22 cellular contexts compared by ENCODE assay signal in the genomic region with DNA sequence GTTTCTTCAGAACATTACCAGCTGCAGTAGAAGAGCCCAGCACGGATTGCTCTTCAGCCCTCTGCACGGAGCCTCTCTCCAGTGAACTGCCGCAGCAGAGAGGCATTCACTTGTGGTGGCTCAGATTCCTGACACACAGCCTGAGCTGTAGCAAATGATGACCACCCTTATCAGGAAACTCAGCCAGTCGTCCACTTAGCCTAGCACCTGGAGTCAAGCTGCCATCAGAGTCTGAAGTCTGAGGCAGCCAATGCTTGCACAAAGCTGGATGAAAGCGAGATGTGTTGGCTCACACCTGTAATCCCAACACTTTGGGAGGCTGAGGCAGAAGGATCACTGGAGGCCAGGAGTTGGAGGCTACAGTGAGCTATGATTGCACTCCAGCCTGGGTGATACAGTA. TPM values are rescaled to one million over a fixed set of nuclear protein-coding genes. Genes with fewer than 3 reads are reported as not detected.
A peak's percentile ranks its signal among the peaks of the same experiment; 100 is the strongest.
DNase-seq lines count a peak whose midpoint lies in the region; ATAC-seq, FAIRE-seq and TF ChIP-seq lines count a peak whose summit lies in the region.
"Had no signal": no experiment of that assay in that cellular context is flagged by ENCODE, and none has a peak within 500 bp of the region (broad histone marks: within the 10 kb centered on the region; RNA-seq: fewer than 3 reads in every experiment).

No MANE protein-coding gene starts in this region.

- H3K4me1 ChIP-seq in CD4-positive, CD25-positive, alpha-beta regulatory T cell (ENCODE audit: control insufficient read depth, insufficient read depth, low read length, poor library complexity, severe bottlenecking), result no peaks in the 10 kb centered on the region
- no peaks in the 10 kb centered on the region for H3K4me1 ChIP-seq in GM12878 (ENCODE audit: control insufficient read depth, insufficient read depth, low read length)
- H3K4me1 ChIP-seq in naive thymus-derived CD4-positive, alpha-beta T cell (ENCODE audit: control insufficient read depth in 2 of 2, insufficient read depth in 2 of 2, low read length in 2 of 2), result no peaks in the 10 kb centered on the region
- no peaks in the 10 kb centered on the region for H3K4me1 ChIP-seq in colonic mucosa

- intact Hi-C loops in GM12878 (cut with micrococcal nuclease; ENCODE audit: unreplicated experiment), result no loop called here
- intact Hi-C loops in naive thymus-derived CD4-positive, alpha-beta T cell (cut with micrococcal nuclease), result no loop called here
- intact Hi-C loops in colonic mucosa (cut with DNase I), result no loop called here

- in situ Hi-C loops in GM12878 (cut with MboI), result no loop called here

- H3K27me3 Mint-ChIP-seq in activated naive CD4-positive, alpha-beta T cell treated with anti-CD3 and anti-CD28 coated beads, Interleukin-2, amount 50 U/mL, for 24 hours, result no peaks in the 10 kb centered on the region
- H3K27me3 Mint-ChIP-seq in activated naive CD4-positive, alpha-beta T cell treated with anti-CD3 and anti-CD28 coated beads, Interleukin-2, amount 10 ng/mL, durations not matched to agents 7 days and 5 days, result no peaks in the 10 kb centered on the region
- H3K27me3 Mint-ChIP-seq in CD4-positive, CD25-positive, alpha-beta regulatory T cell, result no peaks in the 10 kb centered on the region
- no peaks in the 10 kb centered on the region for H3K27me3 Mint-ChIP-seq in naive thymus-derived CD4-positive, alpha-beta T cell
- H3K27me3 Mint-ChIP-seq: CD8-positive, alpha-beta memory T cell had no signal

- H3K9me3 Mint-ChIP-seq in activated naive CD4-positive, alpha-beta T cell treated with anti-CD3 and anti-CD28 coated beads, Interleukin-2, amount 50 U/mL, for 24 hours, result no peaks in the 10 kb centered on the region
- no peaks in the 10 kb centered on the region for H3K9me3 Mint-ChIP-seq in activated naive CD4-positive, alpha-beta T cell treated with anti-CD3 and anti-CD28 coated beads, Interleukin-2, amount 10 ng/mL, durations not matched to agents 7 days and 5 days
- H3K9me3 Mint-ChIP-seq in CD4-positive, CD25-positive, alpha-beta regulatory T cell, result no peaks in the 10 kb centered on the region
- H3K9me3 Mint-ChIP-seq in naive thymus-derived CD4-positive, alpha-beta T cell, result peaks cover 0 to 1% (median 0%) of the 10 kb centered on the region in 11 donors
- H3K9me3 Mint-ChIP-seq: CD14-positive monocyte; CD8-positive, alpha-beta memory T cell; H9 had no signal

- no peak overlapping the region for H3K4me3 Mint-ChIP-seq in activated naive CD4-positive, alpha-beta T cell treated with anti-CD3 and anti-CD28 coated beads, Interleukin-2, amount 50 U/mL, for 24 hours
- H3K4me3 Mint-ChIP-seq in activated naive CD4-positive, alpha-beta T cell treated with anti-CD3 and anti-CD28 coated beads, Interleukin-2, amount 10 ng/mL, durations not matched to agents 7 days and 5 days, result no peak overlapping the region
- H3K4me3 Mint-ChIP-seq in CD4-positive, CD25-positive, alpha-beta regulatory T cell, result no peak overlapping the region
- no peak overlapping the region for H3K4me3 Mint-ChIP-seq in naive thymus-derived CD4-positive, alpha-beta T cell
- H3K4me3 Mint-ChIP-seq: CD14-positive monocyte; CD8-positive, alpha-beta memory T cell; H9 had no signal

- peaks cover 57% of the 10 kb centered on the region for H3K36me3 ChIP-seq in CD4-positive, CD25-positive, alpha-beta regulatory T cell (ENCODE audit: control insufficient read depth, insufficient read depth, low read length)
- H3K36me3 ChIP-seq in GM12878 (ENCODE audit: control insufficient read depth in 2 of 2, insufficient read depth in 2 of 2, low read length in 1 of 2) (peaks cover 31 to 34% of the 10 kb centered on the region in 2 experiments), colonic mucosa (peaks cover 15% of the 10 kb centered on the region)
- H3K36me3 ChIP-seq in naive thymus-derived CD4-positive, alpha-beta T cell (ENCODE audit: control insufficient read depth in 2 of 3, insufficient read depth in 3 of 3, low read length in 3 of 3), result peaks cover 29 to 53% (median 42%) of the 10 kb centered on the region in 3 experiments

- no peak for TF ChIP-seq RAD21 in GM12878 (IDR thresholded peaks at IDR 0.05; ENCODE audit: insufficient read depth, low read depth, low read length)

- no peak for DNase-seq in activated naive CD4-positive, alpha-beta T cell treated with anti-CD3 and anti-CD28 coated beads, Interleukin-2, amount 10 ng/mL, durations not matched to agents 7 days and 5 days
- DNase-seq in CD4-positive, CD25-positive, alpha-beta regulatory T cell, result no peak
- DNase-seq in GM12878 (ENCODE audit: low read depth, low spot score) (no peak), activated gamma-delta T cell treated with Interleukin-2 at 50 U/mL for 16 hours (no peak), cerebellum (ENCODE audit: low spot score) (no peak), colonic mucosa (no peak)
- DNase-seq in naive thymus-derived CD4-positive, alpha-beta T cell, result no peak
- DNase-seq: 8988T; Caco-2; CD8-positive, alpha-beta memory T cell; DMS153; DMS79; GDM1; GOT3; H9 had no signal

- no peak overlapping the region for H3K27ac ChIP-seq in CD4-positive, CD25-positive, alpha-beta regulatory T cell (ENCODE audit: insufficient read depth, low read length, poor library complexity, severe bottlenecking)
- H3K27ac ChIP-seq in GM12878 (ENCODE audit: control insufficient read depth, insufficient read depth) (no peak overlapping the region), colonic mucosa (no peak overlapping the region)
- H3K27ac ChIP-seq in naive thymus-derived CD4-positive, alpha-beta T cell (ENCODE audit: low read depth, low read length), result no peak overlapping the region
- H3K27ac ChIP-seq: BLaER1 had no signal

- H3K9ac ChIP-seq in GM12878 (ENCODE audit: control insufficient read depth, insufficient read depth, low read length) (no peak overlapping the region), colonic mucosa (ENCODE audit: low read depth in 2 of 2, low read length in 2 of 2) (no peak overlapping the region)
- H3K9ac ChIP-seq: BLaER1 had no signal

- CTCF ChIA-PET in activated naive CD4-positive, alpha-beta T cell treated with anti-CD3 and anti-CD28 coated beads, Interleukin-2, amount 10 ng/mL, durations not matched to agents 7 days and 5 days (lab: Charles Lee), result interaction anchor here (0.9 to 1.6 kb wide), 2 partner anchors 10 to 76 kb away, joined by 3 to 5 read pairs; no protein-coding TSS in a partner anchor
- CTCF ChIA-PET in GM12878 (lab: Yijun Ruan, JAX), result interaction anchor here (0.7 kb wide), 1 partner anchor 306 kb away, joined by 3 read pairs; no protein-coding TSS in a partner anchor
- CTCF ChIA-PET in naive thymus-derived CD4-positive, alpha-beta T cell (lab: Charles Lee), result no interaction called here

- no peaks in the 10 kb centered on the region for H3K9me3 ChIP-seq in CD4-positive, CD25-positive, alpha-beta regulatory T cell (ENCODE audit: control insufficient read depth in 2 of 2, low read length in 2 of 2)
- H3K9me3 ChIP-seq in GM12878 (replicated peaks; ENCODE audit: control insufficient read depth, insufficient read depth, low read length) (no peaks in the 10 kb centered on the region), colonic mucosa (no peaks in the 10 kb centered on the region)
- H3K9me3 ChIP-seq in naive thymus-derived CD4-positive, alpha-beta T cell (ENCODE audit: control insufficient read depth in 2 of 3, low read length in 3 of 3), result no peaks in the 10 kb centered on the region
- H3K9me3 ChIP-seq: BLaER1, Caco-2 had no signal

- no peak overlapping the region for H3K4me3 ChIP-seq in CD4-positive, CD25-positive, alpha-beta regulatory T cell (ENCODE audit: low read depth, low read length)
- H3K4me3 ChIP-seq in GM12878, result no peak overlapping the region
- H3K4me3 ChIP-seq in naive thymus-derived CD4-positive, alpha-beta T cell (ENCODE audit: low read length), result no peak overlapping the region
- H3K4me3 ChIP-seq in colonic mucosa, result no peak overlapping the region
- H3K4me3 ChIP-seq: BLaER1 had no signal

- H3K27me3 ChIP-seq in CD4-positive, CD25-positive, alpha-beta regulatory T cell (ENCODE audit: control insufficient read depth, insufficient read depth, low read length), result no peaks in the 10 kb centered on the region
- H3K27me3 ChIP-seq in GM12878 (replicated peaks in 1 of 2; ENCODE audit: control insufficient read depth in 2 of 2, insufficient read depth in 2 of 2, low read length in 1 of 2) (no peaks in the 10 kb centered on the region), colonic mucosa (no peaks in the 10 kb centered on the region)
- no peaks in the 10 kb centered on the region for H3K27me3 ChIP-seq in naive thymus-derived CD4-positive, alpha-beta T cell (ENCODE audit: control insufficient read depth in 2 of 2, insufficient read depth in 2 of 2, low read length in 2 of 2)
- H3K27me3 ChIP-seq: BLaER1 had no signal

- no peak overlapping the region for H3K4me2 ChIP-seq in GM12878 (ENCODE audit: control insufficient read depth, insufficient read depth)
- H3K4me2 ChIP-seq: BLaER1 had no signal

- POLR2A ChIA-PET in GM12878 (lab: Charles Lee), result no interaction called here
- POLR2A ChIA-PET in naive thymus-derived CD4-positive, alpha-beta T cell (lab: Charles Lee), result interaction anchor here (0.6 to 0.8 kb wide), 2 partner anchors 38 to 120 kb away, joined by 3 read pairs; no protein-coding TSS in a partner anchor

- FAIRE-seq in GM12878 (lab: Jason Lieb, UNC), result no peak
- FAIRE-seq: D721Med had no signal

- no TSS peak for BruUV-seq in GM12878 (replicated peaks; lab: Mats Ljungman, UMichigan)

- no peak overlapping the region for H2AFZ ChIP-seq in GM12878 (ENCODE audit: control insufficient read depth, low read depth, low read length)

- peak; percentile 11; the same call in 1 of the 2 replicates for TF ChIP-seq POLR2A in GM12878 (IDR thresholded peaks at IDR 0.05; ENCODE audit: low read depth, low read length)

- ATAC-seq in CD4-positive, CD25-positive, alpha-beta regulatory T cell (ENCODE audit: low read depth in 2 of 2), result no peak
- no peak for ATAC-seq in GM12878
- ATAC-seq in naive thymus-derived CD4-positive, alpha-beta T cell, result no peak

- TF ChIP-seq CTCF in GM12878 (IDR thresholded peaks at IDR 0.05 in 2 of 3, conservative IDR thresholded peaks at IDR 0.05 in 1 of 3; ENCODE audit: control insufficient read depth in 2 of 3, extremely low read depth in 1 of 3, insufficient read depth in 1 of 3, low read depth in 3 of 3, low read length in 3 of 3) (no peak), colonic mucosa (IDR thresholded peaks at IDR 0.05) (no peak)

- RAD21 ChIA-PET in GM12878 (lab: Charles Lee; ENCODE audit: unreplicated experiment), result no interaction called here

- peak overlapping the region; percentile 23 for H3K27ac Mint-ChIP-seq in activated naive CD4-positive, alpha-beta T cell treated with anti-CD3 and anti-CD28 coated beads, Interleukin-2, amount 50 U/mL, for 24 hours
- H3K27ac Mint-ChIP-seq in activated naive CD4-positive, alpha-beta T cell treated with anti-CD3 and anti-CD28 coated beads, Interleukin-2, amount 10 ng/mL, durations not matched to agents 7 days and 5 days, result no peak overlapping the region
- peak overlapping the region in 2 of 3 donors; percentile 52 to 77 for H3K27ac Mint-ChIP-seq in CD4-positive, CD25-positive, alpha-beta regulatory T cell
- peak overlapping the region in 6 of 9 donors; percentile 0 to 83 (median 40) for H3K27ac Mint-ChIP-seq in naive thymus-derived CD4-positive, alpha-beta T cell

- H3K4me1 Mint-ChIP-seq in activated naive CD4-positive, alpha-beta T cell treated with anti-CD3 and anti-CD28 coated beads, Interleukin-2, amount 50 U/mL, for 24 hours, result no peaks in the 10 kb centered on the region
- no peaks in the 10 kb centered on the region for H3K4me1 Mint-ChIP-seq in activated naive CD4-positive, alpha-beta T cell treated with anti-CD3 and anti-CD28 coated beads, Interleukin-2, amount 10 ng/mL, durations not matched to agents 7 days and 5 days
- peaks cover 0 to 5% (median 4%) of the 10 kb centered on the region in 4 donors for H3K4me1 Mint-ChIP-seq in CD4-positive, CD25-positive, alpha-beta regulatory T cell
- H3K4me1 Mint-ChIP-seq in naive thymus-derived CD4-positive, alpha-beta T cell, result peaks cover 0 to 14% (median 1%) of the 10 kb centered on the region in 7 donors
- H3K4me1 Mint-ChIP-seq: CD14-positive monocyte had no signal

- SMC1A ChIA-PET in GM12878 (lab: Charles Lee; ENCODE audit: uncharacterized antibody, unreplicated experiment), result no interaction called here

- peaks cover 15% of the 10 kb centered on the region for H3K36me3 Mint-ChIP-seq in activated naive CD4-positive, alpha-beta T cell treated with anti-CD3 and anti-CD28 coated beads, Interleukin-2, amount 50 U/mL, for 24 hours
- H3K36me3 Mint-ChIP-seq in activated naive CD4-positive, alpha-beta T cell treated with anti-CD3 and anti-CD28 coated beads, Interleukin-2, amount 10 ng/mL, durations not matched to agents 7 days and 5 days, result peaks cover 56% of the 10 kb centered on the region
- H3K36me3 Mint-ChIP-seq in CD4-positive, CD25-positive, alpha-beta regulatory T cell, result peaks cover 39% of the 10 kb centered on the region
- H3K36me3 Mint-ChIP-seq in naive thymus-derived CD4-positive, alpha-beta T cell, result peaks cover 20 to 58% (median 24%) of the 10 kb centered on the region in 5 donors

- H4K20me1 ChIP-seq in GM12878 (ENCODE audit: control insufficient read depth, insufficient read depth), result no peaks in the 10 kb centered on the region
- H4K20me1 ChIP-seq: BLaER1 had no signal

- TF ChIP-seq EP300 in GM12878 (IDR thresholded peaks at IDR 0.05; ENCODE audit: borderline replicate concordance in 1 of 2, control insufficient read depth in 1 of 2, low read depth in 2 of 2, low read length in 2 of 2), result no peak

- H3K79me2 ChIP-seq in GM12878 (ENCODE audit: control insufficient read depth, insufficient read depth, low read length), result no peaks in the 10 kb centered on the region

- 93% methylated on average over 5 of the region's 5 CpGs for WGBS in GM12878 (ENCODE audit: insufficient coverage, insufficient replicate concordance, low lambda C conversion rate, missing lambda C conversion rate)

RNA-seq across cellular contexts. Expression of gene SAG, which starts 11.7 kb away (rescaled TPM):
- 1.7 TPM for total RNA-seq in CD4-positive, CD25-positive, alpha-beta regulatory T cell
- not detected for polyA plus RNA-seq in CD4-positive, CD25-positive, alpha-beta regulatory T cell
- total RNA-seq in GM12878 (2013; cell fraction: nucleolus; rRNA removed), result 0.08 and 0.10 TPM in 2 replicates
- total RNA-seq in GM12878 (2014; rRNA removed), result not detected in 2 replicates
- not detected in 2 replicates for total RNA-seq in GM12878 (2014; rRNA removed; fragmentation: Illumina TruSeq; extraction: Trizol)
- total RNA-seq in GM12878 (2021), result 0.69 TPM in 1 of 2 replicates, not detected in the other
- polyA plus RNA-seq in GM12878 (2011; ENCODE audit: low read depth), result 0.09 TPM
- not detected in 2 replicates for polyA plus RNA-seq in GM12878 (2011; rRNA removed)
- polyA plus RNA-seq in GM12878 (2011; cell fraction: cytosol; rRNA removed), result 0.01 TPM in 1 of 2 replicates, not detected in the other
- polyA plus RNA-seq in GM12878 (2011; cell fraction: nucleus; rRNA removed), result not detected in 2 replicates
- 0.04 and 0.48 TPM in 2 replicates for polyA plus RNA-seq in GM12878 (2012)
- 0.06 TPM in 1 of 2 replicates, not detected in the other for polyA plus RNA-seq in GM12878 (2014; fragmentation: Illumina TruSeq; extraction: Trizol)
- under 1 TPM in 1 of 2 experiments, not detected in 1; 0.47 TPM for polyA plus RNA-seq in GM12878 (2014; fragmentation: Nextera tagmentation; extraction: Ambion mirVana)
- not detected in 2 replicates for polyA plus RNA-seq in GM12878 (2014; rRNA removed)
- polyA plus RNA-seq in GM12878 (2016; fragmentation: Nextera tagmentation; extraction: Ambion mirVana), result not detected
- polyA minus RNA-seq in GM12878 (2011; rRNA and poly(A)+ RNA removed), result not detected in 2 replicates
- not detected in 2 replicates for polyA minus RNA-seq in GM12878 (2011; cell fraction: cytosol; rRNA and poly(A)+ RNA removed)
- polyA minus RNA-seq in GM12878 (2011; cell fraction: nucleus; rRNA and poly(A)+ RNA removed), result not detected in 2 replicates
- under 1 TPM in 3 of 5 experiments, not detected in 2; 0.05 to 0.65 (median 0.10) TPM for total RNA-seq in naive thymus-derived CD4-positive, alpha-beta T cell
- polyA plus RNA-seq in naive thymus-derived CD4-positive, alpha-beta T cell, result not detected
- not detected for total RNA-seq in cerebellum
- 1 to 10 TPM in 1 of 2 donors, not detected in 1; 1.8 TPM for total RNA-seq in colonic mucosa
- total RNA-seq: Caco-2; CD8-positive, alpha-beta memory T cell; Daoy; H9; HT-29 had no signal
- polyA plus RNA-seq: AG04450; CD8-positive, alpha-beta memory T cell had no signal

RNA-seq across cellular contexts. Expression of gene ATG16L1, which starts 44.4 kb away (rescaled TPM):
- total RNA-seq in CD4-positive, CD25-positive, alpha-beta regulatory T cell, result 125 TPM
- polyA plus RNA-seq in CD4-positive, CD25-positive, alpha-beta regulatory T cell, result 10 to 100 TPM; 15.2 to 23.5 (median 19.0) TPM
- 122 and 131 TPM in 2 replicates for total RNA-seq in GM12878 (2013; cell fraction: nucleolus; rRNA removed)
- total RNA-seq in GM12878 (2014; rRNA removed) (16.9 and 20.1 TPM in 2 replicates), GM12878 (2014; rRNA removed; fragmentation: Illumina TruSeq; extraction: Trizol) (16.3 and 17.3 TPM in 2 replicates), GM12878 (2021) (25.1 and 26.6 TPM in 2 replicates), cerebellum (36.7 TPM), colonic mucosa (10 to 100 TPM; 32.1 to 36.3 TPM)
- 7.6 TPM for polyA plus RNA-seq in GM12878 (2011; ENCODE audit: low read depth)
- polyA plus RNA-seq in GM12878 (2011; rRNA removed) (18.0 and 21.0 TPM in 2 replicates), GM12878 (2014; fragmentation: Illumina TruSeq; extraction: Trizol) (13.3 and 13.5 TPM in 2 replicates), GM12878 (2014; fragmentation: Nextera tagmentation; extraction: Ambion mirVana) (1 to 10 TPM; 5.2 to 7.8 TPM), GM12878 (2014; rRNA removed) (20.6 and 27.5 TPM in 2 replicates), GM12878 (2016; fragmentation: Nextera tagmentation; extraction: Ambion mirVana) (10 to 100 TPM; 13.8 to 14.9 TPM)
- polyA plus RNA-seq in GM12878 (2011; cell fraction: cytosol; rRNA removed), result 11.5 and 13.3 TPM in 2 replicates
- 67.9 and 71.7 TPM in 2 replicates for polyA plus RNA-seq in GM12878 (2011; cell fraction: nucleus; rRNA removed)
- 9.9 and 10.7 TPM in 2 replicates for polyA plus RNA-seq in GM12878 (2012)
- 19.6 and 28.7 TPM in 2 replicates for polyA minus RNA-seq in GM12878 (2011; rRNA and poly(A)+ RNA removed)
- polyA minus RNA-seq in GM12878 (2011; cell fraction: cytosol; rRNA and poly(A)+ RNA removed), result 7.0 and 7.4 TPM in 2 replicates
- polyA minus RNA-seq in GM12878 (2011; cell fraction: nucleus; rRNA and poly(A)+ RNA removed), result 31.8 and 58.4 TPM in 2 replicates
- 100 to 1,000 TPM in 1 of 5 experiments, 10 to 100 TPM in 4; 61.7 to 115 (median 83.3) TPM for total RNA-seq in naive thymus-derived CD4-positive, alpha-beta T cell
- polyA plus RNA-seq in naive thymus-derived CD4-positive, alpha-beta T cell, result 10 to 100 TPM; 16.0 to 21.9 TPM

RNA-seq across cellular contexts. Expression of gene DGKD, which starts 58.4 kb away (rescaled TPM):
- 161 TPM for total RNA-seq in CD4-positive, CD25-positive, alpha-beta regulatory T cell
- 10 to 100 TPM; 11.3 to 12.7 (median 11.4) TPM for polyA plus RNA-seq in CD4-positive, CD25-positive, alpha-beta regulatory T cell
- 96.2 and 112 TPM in 2 replicates for total RNA-seq in GM12878 (2013; cell fraction: nucleolus; rRNA removed)
- 22.6 and 29.2 TPM in 2 replicates for total RNA-seq in GM12878 (2014; rRNA removed)
- total RNA-seq in GM12878 (2014; rRNA removed; fragmentation: Illumina TruSeq; extraction: Trizol), result 25.2 and 25.6 TPM in 2 replicates
- 81.9 and 82.7 TPM in 2 replicates for total RNA-seq in GM12878 (2021)
- polyA plus RNA-seq in GM12878 (2011; ENCODE audit: low read depth), result 55.1 TPM
- polyA plus RNA-seq in GM12878 (2011; rRNA removed), result 12.0 and 15.4 TPM in 2 replicates
- 7.8 and 9.9 TPM in 2 replicates for polyA plus RNA-seq in GM12878 (2011; cell fraction: cytosol; rRNA removed)
- 110 and 119 TPM in 2 replicates for polyA plus RNA-seq in GM12878 (2011; cell fraction: nucleus; rRNA removed)
- 70.0 and 82.2 TPM in 2 replicates for polyA plus RNA-seq in GM12878 (2012)
- 18.6 and 28.5 TPM in 2 replicates for polyA plus RNA-seq in GM12878 (2014; fragmentation: Illumina TruSeq; extraction: Trizol)
- 1 to 10 TPM; 2.7 to 3.1 TPM for polyA plus RNA-seq in GM12878 (2014; fragmentation: Nextera tagmentation; extraction: Ambion mirVana)
- 53.5 and 57.9 TPM in 2 replicates for polyA plus RNA-seq in GM12878 (2014; rRNA removed)
- polyA plus RNA-seq in GM12878 (2016; fragmentation: Nextera tagmentation; extraction: Ambion mirVana), result 10 to 100 TPM; 29.2 to 32.1 TPM
- 25.9 and 28.8 TPM in 2 replicates for polyA minus RNA-seq in GM12878 (2011; rRNA and poly(A)+ RNA removed)
- polyA minus RNA-seq in GM12878 (2011; cell fraction: cytosol; rRNA and poly(A)+ RNA removed), result 4.5 and 6.2 TPM in 2 replicates
- polyA minus RNA-seq in GM12878 (2011; cell fraction: nucleus; rRNA and poly(A)+ RNA removed), result 16.9 and 28.6 TPM in 2 replicates
- total RNA-seq in naive thymus-derived CD4-positive, alpha-beta T cell, result 100 to 1,000 TPM in 4 of 5 experiments, 10 to 100 TPM in 1; 61.6 to 252 (median 213) TPM
- polyA plus RNA-seq in naive thymus-derived CD4-positive, alpha-beta T cell, result 10 to 100 TPM; 25.8 to 41.0 TPM
- 50.8 TPM for total RNA-seq in cerebellum
- total RNA-seq in colonic mucosa, result 10 to 100 TPM; 64.4 to 94.6 TPM
